Comparison of ENCODE assay signal across 1 cellular context in genomic region chr1:163205513-163205912, GRCh38.
TF ChIP-seq lines count a peak whose summit lies in the region.

No MANE protein-coding gene starts in this region.

TF ChIP-seq in H1, 55 proteins besides CTCF, POLR2A, EP300 and RAD21:
- TF ChIP-seq YY1 (IDR thresholded peaks at IDR 0.05; ENCODE audit: low read depth, low read length) = no peak
- no peak for TF ChIP-seq BRCA1 (IDR thresholded peaks at IDR 0.05; ENCODE audit: low read depth, low read length)
- no peak for TF ChIP-seq FOSL1 (IDR thresholded peaks at IDR 0.05; ENCODE audit: insufficient read depth, low read depth, low read length)
- TF ChIP-seq NRF1 (IDR thresholded peaks at IDR 0.05; ENCODE audit: low read depth, low read length) = no peak
- TF ChIP-seq SUZ12 (IDR thresholded peaks at IDR 0.05; ENCODE audit: low read length) = no peak
- TF ChIP-seq SP4 (IDR thresholded peaks at IDR 0.05; ENCODE audit: low read length) = no peak
- TF ChIP-seq CEBPB (IDR thresholded peaks at IDR 0.05; ENCODE audit: low read depth, low read length) = no peak
- TF ChIP-seq HDAC6 (IDR thresholded peaks at IDR 0.05; ENCODE audit: low read depth, low read length) = no peak
- TF ChIP-seq NANOG (IDR thresholded peaks at IDR 0.05; ENCODE audit: insufficient read depth, low read depth, low read length, poor library complexity, severe bottlenecking) = no peak
- TF ChIP-seq TAF7 (optimal IDR thresholded peaks at IDR 0.05; ENCODE audit: borderline replicate concordance, low read depth, low read length) = no peak
- no peak for TF ChIP-seq EZH2 (IDR thresholded peaks at IDR 0.05; ENCODE audit: low read depth, low read length, severe bottlenecking)
- TF ChIP-seq JUND (IDR thresholded peaks at IDR 0.05; ENCODE audit: low read length) = no peak
- TF ChIP-seq TEAD4 (IDR thresholded peaks at IDR 0.05; ENCODE audit: low read depth, low read length) = no peak
- no peak for TF ChIP-seq POU5F1 (IDR thresholded peaks at IDR 0.05; ENCODE audit: low read depth, low read length)
- TF ChIP-seq SAP30 (IDR thresholded peaks at IDR 0.05; ENCODE audit: insufficient read depth, insufficient replicate concordance, low read length) = no peak
- no peak for TF ChIP-seq KDM5A (IDR thresholded peaks at IDR 0.05; ENCODE audit: low read length)
